In genomic region chr6:30898750-30899360, GRCh38 we compare ENCODE assay signal across 1 cellular context.
TF ChIP-seq lines count a peak whose summit lies in the region.

No MANE protein-coding gene starts in this region.

TF ChIP-seq in IMR-90, 13 proteins besides CTCF, POLR2A, EP300 and RAD21:
- TF ChIP-seq MXI1 (IDR thresholded peaks at IDR 0.05; ENCODE audit: borderline replicate concordance, low read depth, low read length): no peak
- no peak for TF ChIP-seq FOS (IDR thresholded peaks at IDR 0.05; ENCODE audit: low read depth, low read length)
- TF ChIP-seq CHD1 (IDR thresholded peaks at IDR 0.05; ENCODE audit: low read depth, low read length): no peak
- no peak for TF ChIP-seq MAFK (IDR thresholded peaks at IDR 0.05; ENCODE audit: low read depth, low read length)
- no peak for TF ChIP-seq RFX5 (IDR thresholded peaks at IDR 0.05; ENCODE audit: low read depth, low read length)
- no peak for TF ChIP-seq BHLHE40 (IDR thresholded peaks at IDR 0.05; ENCODE audit: low read depth, low read length)
- TF ChIP-seq CEBPB (IDR thresholded peaks at IDR 0.05; ENCODE audit: low read depth, low read length): no peak
- no peak for TF ChIP-seq ELK1 (IDR thresholded peaks at IDR 0.05; ENCODE audit: borderline replicate concordance, low read depth, low read length)
TF ChIP-seq in IMR-90: peak in this region for 0.
